ENCODE assay signal across 3 cellular contexts in genomic region chr1:36626435-36626834, GRCh38.
TF ChIP-seq lines count a peak whose summit lies in the region.

No MANE protein-coding gene starts in this region.

TF ChIP-seq in IMR-90, 13 proteins besides CTCF, POLR2A, EP300 and RAD21:
- no peak for TF ChIP-seq USF2 (IDR thresholded peaks at IDR 0.05; ENCODE audit: low read depth, low read length)
- TF ChIP-seq NFE2L2 (IDR thresholded peaks at IDR 0.05; ENCODE audit: low read depth, low read length), result no peak
- TF ChIP-seq CHD1 (IDR thresholded peaks at IDR 0.05; ENCODE audit: low read depth, low read length), result no peak
- no peak for TF ChIP-seq RCOR1 (IDR thresholded peaks at IDR 0.05; ENCODE audit: insufficient replicate concordance, low read length)
- no peak for TF ChIP-seq MXI1 (IDR thresholded peaks at IDR 0.05; ENCODE audit: borderline replicate concordance, low read depth, low read length)
- no peak for TF ChIP-seq MAFK (IDR thresholded peaks at IDR 0.05; ENCODE audit: low read depth, low read length)
- no peak for TF ChIP-seq ELK1 (IDR thresholded peaks at IDR 0.05; ENCODE audit: borderline replicate concordance, low read depth, low read length)
- TF ChIP-seq CEBPB (IDR thresholded peaks at IDR 0.05; ENCODE audit: low read depth, low read length), result no peak
- TF ChIP-seq BHLHE40 (IDR thresholded peaks at IDR 0.05; ENCODE audit: low read depth, low read length), result no peak
- TF ChIP-seq FOS (IDR thresholded peaks at IDR 0.05; ENCODE audit: low read depth, low read length), result no peak

TF ChIP-seq in K562, 482 proteins besides CTCF, POLR2A, EP300 and RAD21 (continues in another document):
- TF ChIP-seq ZFP36 (IDR thresholded peaks at IDR 0.05; ENCODE audit: low read depth, low read length, partially characterized antibody), result peak; percentile 73
- 0 out of 4 replicates have a peak, but pooled peaks of 1 of the 2 experiments have one; percentile 31 for TF ChIP-seq KDM1A (IDR thresholded peaks at IDR 0.05)
- TF ChIP-seq RBM25 (IDR thresholded peaks at IDR 0.05; ENCODE audit: low read depth, low read length, severe bottlenecking), result peak; percentile 88
- TF ChIP-seq SMARCA5 (IDR thresholded peaks at IDR 0.05), result peak; percentile 77
- no peak for TF ChIP-seq MNT (conservative IDR thresholded peaks at IDR 0.05)
- peak; percentile 61; the same call in 1 of the 2 replicates for TF ChIP-seq BCOR (IDR thresholded peaks at IDR 0.05)
- no peak for TF ChIP-seq ZMIZ1 (IDR thresholded peaks at IDR 0.05; ENCODE audit: low read depth in 2 of 2, low read length in 2 of 2)
- TF ChIP-seq ZNF318 (IDR thresholded peaks at IDR 0.05; ENCODE audit: borderline replicate concordance in 1 of 2, low read depth in 1 of 2), result no peak

TF ChIP-seq in H1, 55 proteins besides CTCF, POLR2A, EP300 and RAD21:
- TF ChIP-seq KDM1A (IDR thresholded peaks at IDR 0.05; ENCODE audit: borderline replicate concordance, low read length) (peak; percentile 62; the same call in 1 of the 2 replicates), KDM5A (IDR thresholded peaks at IDR 0.05; ENCODE audit: low read length) (no peak)
